Comparison of ENCODE assay signal across 8 cellular contexts in genomic region chrX:150693782-150694574, GRCh38.
DNase-seq lines count a peak whose midpoint lies in the region; ATAC-seq and TF ChIP-seq lines count a peak whose summit lies in the region.

No MANE protein-coding gene starts in this region.

- no peak for TF ChIP-seq CTCF in WERI-Rb-1 (IDR thresholded peaks at IDR 0.05; ENCODE audit: low read depth, low read length)

- H3K27me3 Mint-ChIP-seq in central memory CD8-positive, alpha-beta T cell = no peaks in the 10 kb centered on the region

- ATAC-seq in HG02759 (IDR thresholded peaks at IDR 0.05; ENCODE audit: unreplicated experiment) = peak; percentile 72
- peak; percentile 57 for ATAC-seq in central memory CD8-positive, alpha-beta T cell (replicated peaks; ENCODE audit: extremely low read depth, poor library complexity, severe bottlenecking)

- H3K9me3 Mint-ChIP-seq in central memory CD8-positive, alpha-beta T cell = no peaks in the 10 kb centered on the region

- peak overlapping the region; percentile 35 for H3K27ac ChIP-seq in WERI-Rb-1
- peak overlapping the region; percentile 13 for H3K27ac ChIP-seq in layer of hippocampus (ENCODE audit: low read depth, low read length)

- peaks cover 11% of the 10 kb centered on the region for H3K36me3 Mint-ChIP-seq in central memory CD8-positive, alpha-beta T cell (ENCODE audit: insufficient read depth)

- H3K4me1 Mint-ChIP-seq in central memory CD8-positive, alpha-beta T cell = peaks cover 44% of the 10 kb centered on the region

- peak overlapping the region; percentile 92 for H3K27ac Mint-ChIP-seq in central memory CD8-positive, alpha-beta T cell (ENCODE audit: low read depth)

- no peaks in the 10 kb centered on the region for H3K9me3 ChIP-seq in WERI-Rb-1 (ENCODE audit: severe bottlenecking)

- H3K4me3 ChIP-seq in WERI-Rb-1 (ENCODE audit: low read depth, low read length) = peak overlapping the region; percentile 66

- H3K36me3 ChIP-seq in WERI-Rb-1 = peaks cover 28% of the 10 kb centered on the region

- H3K27me3 ChIP-seq in WERI-Rb-1 (ENCODE audit: insufficient read depth, low read depth, severe bottlenecking) = peaks cover 12% of the 10 kb centered on the region
- no peaks in the 10 kb centered on the region for H3K27me3 ChIP-seq in layer of hippocampus (ENCODE audit: control insufficient read depth, insufficient read depth, low read length)

- H3K4me3 Mint-ChIP-seq in central memory CD8-positive, alpha-beta T cell = peak overlapping the region; percentile 86

- DNase-seq in NCI-H2227 (lab: John Stamatoyannopoulos, UW; ENCODE audit: unreplicated experiment) (peak; percentile 64), NCI-H2227 treated with DMSO at 0.1 percent for 48 hours (lab: John Stamatoyannopoulos, UW) (no peak), NCI-H1105 (lab: John Stamatoyannopoulos, UW) (peak; percentile 81), WERI-Rb-1 (peak; percentile 94)
- DNase-seq in central memory CD8-positive, alpha-beta T cell (ENCODE audit: low spot score in 2 of 2) = peak; percentile 15 to 25
- peak; percentile 38 for DNase-seq in stimulated activated CD4-positive, alpha-beta T cell treated with anti-CD3 and anti-CD28 coated beads, Interleukin-2, amount 100 ng/mL, for 4 hours (ENCODE audit: low read depth)
